7 cellular contexts compared by ENCODE assay signal in the genomic region with DNA sequence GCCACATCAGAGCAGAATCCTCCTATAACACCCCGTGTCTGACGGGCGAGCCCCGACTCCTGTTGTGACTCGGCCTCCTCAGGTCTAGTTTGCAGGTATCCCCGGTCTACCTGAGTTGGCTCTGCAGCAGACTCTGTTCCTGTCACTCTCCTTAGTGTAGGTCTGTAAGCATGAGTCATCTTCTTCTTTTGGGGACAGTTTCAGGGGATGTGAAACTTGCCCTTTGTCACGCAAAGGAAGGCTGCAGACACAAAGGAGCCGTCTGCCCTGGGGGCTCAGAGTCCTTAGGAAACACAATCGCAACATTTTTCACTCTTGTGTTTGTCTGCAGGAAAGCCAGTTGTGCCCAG.
DNase-seq lines count a peak whose midpoint lies in the region; ATAC-seq and TF ChIP-seq lines count a peak whose summit lies in the region.

No MANE protein-coding gene starts in this region.

- H3K27ac ChIP-seq in RWPE1: peak overlapping the region; percentile 98

- DNase-seq in RWPE1 (ENCODE audit: low spot score): no peak
- peak; percentile 91 for DNase-seq in iPS DF 19.7 (ENCODE audit: low read depth, low spot score)
- no peak for DNase-seq in NCI-H1048 (lab: John Stamatoyannopoulos, UW)
- no peak for DNase-seq in NCI-H2029 (lab: John Stamatoyannopoulos, UW)
- DNase-seq in RKO (ENCODE audit: low spot score): no peak

- CTCF ChIA-PET in RWPE1 (lab: Yijun Ruan, JAX): no interaction called here

- ATAC-seq in GM19351 (IDR thresholded peaks at IDR 0.05; ENCODE audit: unreplicated experiment) (peak; percentile 92), HG02970 (IDR thresholded peaks at IDR 0.05; ENCODE audit: low FRiP score, unreplicated experiment) (peak; percentile 78)

- TF ChIP-seq CTCF in RWPE1 (conservative IDR thresholded peaks at IDR 0.05; ENCODE audit: low read depth): no peak

- POLR2A ChIA-PET in RWPE1 (lab: Yijun Ruan, JAX; ENCODE audit: low non-redundant PET): no interaction called here
